In the genomic region with DNA sequence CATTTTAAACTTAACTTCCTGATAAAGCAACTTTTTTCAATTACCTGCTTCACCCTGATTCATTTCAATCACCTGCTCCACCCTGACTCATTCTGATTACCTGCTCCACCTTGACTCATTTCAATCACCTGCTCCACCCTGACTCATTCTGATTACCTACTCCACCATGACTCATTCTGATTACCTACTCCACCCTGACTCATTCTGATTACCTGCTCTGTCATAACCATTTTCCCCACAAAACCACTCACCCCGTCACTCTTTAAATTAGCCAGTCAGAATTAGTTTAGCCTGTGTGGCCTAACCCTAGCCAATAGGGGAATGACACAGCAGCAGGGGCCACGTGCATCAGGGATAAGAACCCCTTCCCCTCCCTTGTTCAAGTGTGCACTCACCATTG, we compare ENCODE assay signal across 7 cellular contexts.
DNase-seq lines count a peak whose midpoint lies in the region; ATAC-seq, FAIRE-seq and TF ChIP-seq lines count a peak whose summit lies in the region.
"Not testable (repeated sequence)": the region's sequence is repeated elsewhere in the genome, so short reads cannot be mapped to it uniquely, and the experiment has no call there.

No MANE protein-coding gene starts in this region.

- peak; percentile 91 to 94 for ATAC-seq in activated T-cell treated with anti-CD3 and anti-CD28 coated beads, Interleukin-2, amount 50 U/mL, for 72 hours (replicated peaks in 1 of 2)

- not testable (repeated sequence) for H3K36me3 ChIP-seq in bronchial epithelial cell (ENCODE audit: control insufficient read depth, insufficient read depth, low read length)

- not testable (repeated sequence) for TF ChIP-seq CTCF in bronchial epithelial cell (IDR thresholded peaks at IDR 0.05; ENCODE audit: insufficient read depth, low read length, severe bottlenecking)

- not testable (repeated sequence) for H3K9me3 Mint-ChIP-seq in activated T-cell treated with anti-CD3 and anti-CD28 coated beads, Interleukin-2, amount 50 U/mL, for 72 hours

- not testable (repeated sequence) for FAIRE-seq in bronchial epithelial cell (lab: Jason Lieb, UNC)

- not testable (repeated sequence) for H3K27me3 Mint-ChIP-seq in activated T-cell treated with anti-CD3 and anti-CD28 coated beads, Interleukin-2, amount 50 U/mL, for 72 hours (ENCODE audit: low read depth)

- not testable (repeated sequence) for H3K27ac Mint-ChIP-seq in activated T-cell treated with anti-CD3 and anti-CD28 coated beads, Interleukin-2, amount 50 U/mL, for 72 hours

- not testable (repeated sequence) for H3K4me1 Mint-ChIP-seq in activated T-cell treated with anti-CD3 and anti-CD28 coated beads, Interleukin-2, amount 50 U/mL, for 72 hours (ENCODE audit: low read depth)

- H3K36me3 Mint-ChIP-seq in activated T-cell treated with anti-CD3 and anti-CD28 coated beads, Interleukin-2, amount 50 U/mL, for 72 hours (ENCODE audit: insufficient read depth in 2 of 2): not testable (repeated sequence)

- peak; percentile 2 for DNase-seq in ELR (ENCODE audit: low read depth)
- peak; percentile 2 for DNase-seq in NOMO-1 treated with dmso at 0.1 percent for 144 hours (lab: John Stamatoyannopoulos, UW; ENCODE audit: unreplicated experiment)
- DNase-seq in activated CD4-positive, alpha-beta T cell treated with anti-CD3 and anti-CD28 coated beads for 48 hours: peak; percentile 18
- DNase-seq in activated T-cell treated with anti-CD3 and anti-CD28 coated beads, Interleukin-2, amount 50 U/mL, for 72 hours: peak; percentile 51 to 69
- DNase-seq in bronchial epithelial cell (ENCODE audit: low read depth): peak; percentile 93
- DNase-seq in kidney tubule cell (ENCODE audit: low spot score): peak; percentile 72
- peak in 2 of 3 donors; percentile 3 to 5 for DNase-seq in stimulated activated CD4-positive, alpha-beta T cell treated with anti-CD3 and anti-CD28 coated beads, Interleukin-12 subunit alpha, Interleukin-12 subunit beta, amount 100 ng/mL, for 48 hours (ENCODE audit: low read depth in 2 of 3, low spot score in 1 of 3)

- H3K4me3 Mint-ChIP-seq in activated T-cell treated with anti-CD3 and anti-CD28 coated beads, Interleukin-2, amount 50 U/mL, for 72 hours: not testable (repeated sequence)

- H3K27me3 ChIP-seq in bronchial epithelial cell (ENCODE audit: control insufficient read depth, insufficient read depth, low read length): not testable (repeated sequence)

- H3K4me3 ChIP-seq in bronchial epithelial cell (ENCODE audit: low read depth, low read length): not testable (repeated sequence)

Comparison
In these comparisons a context has a peak if more than half of its experiments do, and no peak if none do; other contexts are left out.
1. DNase-seq: peak in every context shown above with its lines; median percentile 93 in bronchial epithelial cell; 72 in kidney tubule cell; 60 in activated T-cell treated with anti-CD3 and anti-CD28 coated beads, Interleukin-2, amount 50 U/mL, for 72 hours; 18 in activated CD4-positive, alpha-beta T cell treated with anti-CD3 and anti-CD28 coated beads for 48 hours; 4 in stimulated activated CD4-positive, alpha-beta T cell treated with anti-CD3 and anti-CD28 coated beads, Interleukin-12 subunit alpha, Interleukin-12 subunit beta, amount 100 ng/mL, for 48 hours; 2 in ELR; 2 in NOMO-1 treated with dmso at 0.1 percent for 144 hours.